In the genomic region with DNA sequence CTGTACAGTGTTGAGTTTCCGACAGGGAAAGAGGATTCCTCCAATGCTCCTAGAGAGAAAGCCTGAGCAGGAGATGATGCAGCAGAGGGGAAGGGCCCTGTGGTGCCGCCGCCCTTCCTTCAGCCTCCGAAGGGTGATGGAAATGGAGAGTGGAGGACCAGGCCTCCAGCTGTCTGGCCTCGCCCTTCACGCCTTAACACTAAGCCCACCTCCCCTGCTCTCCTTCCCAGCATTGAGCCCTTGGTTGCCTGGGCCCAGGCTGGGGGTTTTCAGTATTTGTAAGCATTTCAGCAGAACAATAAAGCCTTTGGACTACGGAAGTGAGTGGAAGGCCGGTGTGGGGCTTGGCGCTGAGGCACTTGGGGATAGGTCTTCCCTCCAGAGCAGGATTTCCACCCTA, we compare ENCODE assay signal across 30 cellular contexts. TPM values are rescaled to one million over a fixed set of nuclear protein-coding genes. Genes with fewer than 3 reads are reported as not detected.
A peak's percentile ranks its signal among the peaks of the same experiment; 100 is the strongest.
DNase-seq lines count a peak whose midpoint lies in the region; TF ChIP-seq lines count a peak whose summit lies in the region.
"Had no signal": no experiment of that assay in that cellular context is flagged by ENCODE, and none has a peak within 500 bp of the region (broad histone marks: within the 10 kb centered on the region; RNA-seq: fewer than 3 reads in every experiment).

No MANE protein-coding gene starts in this region.

- DNase-seq in MCF 10A (ENCODE audit: unreplicated experiment) (no peak), breast epithelium (ENCODE audit: low spot score in 2 of 2) (no peak), EL (no peak), ecto neural progenitor cell (ENCODE audit: low spot score) (no peak)
- DNase-seq in activated CD4-positive, alpha-beta T cell treated with anti-CD3 and anti-CD28 coated beads, Interleukin-2, amount 10 ng/mL, durations not matched to agents 24 days and 14 days = no peak
- DNase-seq: activated CD4-positive, alpha-beta T cell treated with anti-CD3 and anti-CD28 coated beads for 48 hours; activated CD8-positive, alpha-beta memory T cell treated with anti-CD3 and anti-CD28 coated beads for 24 hours; activated T-cell treated with anti-CD3 and anti-CD28 coated beads for 4 hours; Calu3; GDM1; left colon; NCI-H1048; NCI-H187; NCI-H446 treated with DMSO at 0.1 percent for 48 hours; NCI-H774; psoas muscle; stimulated activated CD4-positive, alpha-beta T cell treated with anti-CD3 and anti-CD28 coated beads, Interleukin-4, amount 100 ng/mL, for 4 hours; T1000; upper lobe of right lung had no signal

- BruUV-seq in MCF 10A (replicated peaks; lab: Mats Ljungman, UMichigan) = TSS peak; percentile 26

- no peak for TF ChIP-seq EP300 in neural cell (conservative IDR thresholded peaks at IDR 0.05; ENCODE audit: poor library complexity, severe bottlenecking)

- TF ChIP-seq CTCF in MCF 10A (IDR thresholded peaks at IDR 0.05; ENCODE audit: unreplicated experiment) (no peak), breast epithelium (IDR thresholded peaks at IDR 0.05) (no peak), neural cell (IDR thresholded peaks at IDR 0.05; ENCODE audit: poor library complexity, severe bottlenecking) (no peak)

- no peak overlapping the region for H3K27ac ChIP-seq in breast epithelium
- peak overlapping the region; percentile 32 for H3K27ac ChIP-seq in cingulate gyrus (ENCODE audit: low read depth, low read length)
- H3K27ac ChIP-seq in neural cell (ENCODE audit: low read length) = peak overlapping the region; percentile 94
- peak overlapping the region; percentile 49 for H3K27ac ChIP-seq in temporal lobe (ENCODE audit: low read depth, low read length)
- H3K27ac ChIP-seq: 22Rv1, psoas muscle, suprapubic skin, VCaP had no signal

- no peaks in the 10 kb centered on the region for H3K9me3 ChIP-seq in breast epithelium
- H3K9me3 ChIP-seq in neural cell (ENCODE audit: low read length) = no peaks in the 10 kb centered on the region
- H3K9me3 ChIP-seq: gastroesophageal sphincter, psoas muscle, suprapubic skin, upper lobe of right lung had no signal

- no peaks in the 10 kb centered on the region for H3F3A ChIP-seq in neural cell (ENCODE audit: insufficient read depth, low read length, poor library complexity, severe bottlenecking)

- no peak overlapping the region for H2AFZ ChIP-seq in neural cell (ENCODE audit: low read depth, low read length)

- POLR2A ChIA-PET in MCF 10A (lab: Yijun Ruan, JAX) = interaction anchor here (0.7 to 2.5 kb wide), 6 partner anchors 18 to 199 kb away, joined by 3 to 12 read pairs (median 4); no protein-coding TSS in a partner anchor

- H3K27me3 Mint-ChIP-seq in MCF 10A (ENCODE audit: insufficient read depth, unreplicated experiment) = no peaks in the 10 kb centered on the region
- no peaks in the 10 kb centered on the region for H3K27me3 Mint-ChIP-seq in activated CD4-positive, alpha-beta T cell treated with anti-CD3 and anti-CD28 coated beads, Interleukin-2, amount 10 ng/mL, durations not matched to agents 24 days and 14 days
- H3K27me3 Mint-ChIP-seq: activated naive CD8-positive, alpha-beta T cell had no signal

- H3K4me1 ChIP-seq in breast epithelium = peaks cover 4 to 7% of the 10 kb centered on the region in 2 donors

- TF ChIP-seq POLR2A in breast epithelium (IDR thresholded peaks at IDR 0.05) = no peak

- H3K27me3 ChIP-seq in breast epithelium (no peaks in the 10 kb centered on the region), neural cell (ENCODE audit: insufficient read depth, low read depth, low read length) (no peaks in the 10 kb centered on the region)
- H3K27me3 ChIP-seq: suprapubic skin, upper lobe of right lung had no signal

- H3K79me2 ChIP-seq in neural cell (replicated peaks; ENCODE audit: insufficient read depth, low read length) = no peaks in the 10 kb centered on the region

- no peaks in the 10 kb centered on the region for H3K36me3 ChIP-seq in breast epithelium
- peaks cover 10% of the 10 kb centered on the region for H3K36me3 ChIP-seq in neural cell (ENCODE audit: insufficient read depth, low read length)

- no peak overlapping the region for H3K4me3 Mint-ChIP-seq in MCF 10A (ENCODE audit: unreplicated experiment)
- H3K4me3 Mint-ChIP-seq in activated CD4-positive, alpha-beta T cell treated with anti-CD3 and anti-CD28 coated beads, Interleukin-2, amount 10 ng/mL, durations not matched to agents 24 days and 14 days = no peak overlapping the region
- H3K4me3 Mint-ChIP-seq: activated naive CD8-positive, alpha-beta T cell; CD14-positive monocyte had no signal

- peaks cover 33% of the 10 kb centered on the region for H3K36me3 Mint-ChIP-seq in MCF 10A (ENCODE audit: insufficient read depth, unreplicated experiment)
- no peaks in the 10 kb centered on the region for H3K36me3 Mint-ChIP-seq in activated CD4-positive, alpha-beta T cell treated with anti-CD3 and anti-CD28 coated beads, Interleukin-2, amount 10 ng/mL, durations not matched to agents 24 days and 14 days (ENCODE audit: low read depth)
- H3K36me3 Mint-ChIP-seq: activated naive CD8-positive, alpha-beta T cell; CD14-positive monocyte had no signal

- H3K9me2 ChIP-seq in neural cell (ENCODE audit: insufficient read depth, low read length) = no peaks in the 10 kb centered on the region

- peak overlapping the region; percentile 56 for H3K4me2 ChIP-seq in neural cell (ENCODE audit: low read length)

- no peaks in the 10 kb centered on the region for H4K20me1 ChIP-seq in neural cell (ENCODE audit: insufficient read depth)

- peak overlapping the region; percentile 65 for H3K9ac ChIP-seq in neural cell (ENCODE audit: low read length)

- CTCF ChIA-PET in MCF 10A (lab: Yijun Ruan, JAX) = interaction anchor here (0.6 to 4.0 kb wide), 13 partner anchors 11 to 459 kb away, joined by 3 to 38 read pairs (median 4); no protein-coding TSS in a partner anchor

- H3K4me3 ChIP-seq in breast epithelium (no peak overlapping the region), neural cell (ENCODE audit: low read length) (peak overlapping the region; percentile 55)
- H3K4me3 ChIP-seq: gastroesophageal sphincter, psoas muscle, suprapubic skin, upper lobe of right lung had no signal

- H3K4me1 Mint-ChIP-seq in MCF 10A (ENCODE audit: insufficient read depth, unreplicated experiment) = no peaks in the 10 kb centered on the region
- H3K4me1 Mint-ChIP-seq in activated CD4-positive, alpha-beta T cell treated with anti-CD3 and anti-CD28 coated beads, Interleukin-2, amount 10 ng/mL, durations not matched to agents 24 days and 14 days = peaks cover 5% of the 10 kb centered on the region

- no peaks in the 10 kb centered on the region for H3K9me3 Mint-ChIP-seq in MCF 10A (ENCODE audit: unreplicated experiment)
- no peaks in the 10 kb centered on the region for H3K9me3 Mint-ChIP-seq in activated CD4-positive, alpha-beta T cell treated with anti-CD3 and anti-CD28 coated beads, Interleukin-2, amount 10 ng/mL, durations not matched to agents 24 days and 14 days
- H3K9me3 Mint-ChIP-seq: CD14-positive monocyte had no signal

- intact Hi-C loops in MCF 10A (cut with micrococcal nuclease) (loop anchor here (5.0 kb wide), 1 partner anchor 510 kb away; no protein-coding TSS in a partner anchor), breast epithelium (cut with DNase I; ENCODE audit: low total_unique reads) (no loop called here)
- intact Hi-C loops in activated CD4-positive, alpha-beta T cell treated with anti-CD3 and anti-CD28 coated beads, Interleukin-2, amount 10 ng/mL, durations not matched to agents 24 days and 14 days (cut with micrococcal nuclease) = no loop called here

- no peak for TF ChIP-seq RAD21 in neural cell (conservative IDR thresholded peaks at IDR 0.05)

- H3K27ac Mint-ChIP-seq in MCF 10A (ENCODE audit: low read depth, unreplicated experiment) = no peak overlapping the region
- no peak overlapping the region for H3K27ac Mint-ChIP-seq in activated CD4-positive, alpha-beta T cell treated with anti-CD3 and anti-CD28 coated beads, Interleukin-2, amount 10 ng/mL, durations not matched to agents 24 days and 14 days
- H3K27ac Mint-ChIP-seq: activated naive CD8-positive, alpha-beta T cell had no signal

TF ChIP-seq in neural cell, 6 proteins besides CTCF, POLR2A, EP300 and RAD21:
- TF ChIP-seq, protein P1, sequence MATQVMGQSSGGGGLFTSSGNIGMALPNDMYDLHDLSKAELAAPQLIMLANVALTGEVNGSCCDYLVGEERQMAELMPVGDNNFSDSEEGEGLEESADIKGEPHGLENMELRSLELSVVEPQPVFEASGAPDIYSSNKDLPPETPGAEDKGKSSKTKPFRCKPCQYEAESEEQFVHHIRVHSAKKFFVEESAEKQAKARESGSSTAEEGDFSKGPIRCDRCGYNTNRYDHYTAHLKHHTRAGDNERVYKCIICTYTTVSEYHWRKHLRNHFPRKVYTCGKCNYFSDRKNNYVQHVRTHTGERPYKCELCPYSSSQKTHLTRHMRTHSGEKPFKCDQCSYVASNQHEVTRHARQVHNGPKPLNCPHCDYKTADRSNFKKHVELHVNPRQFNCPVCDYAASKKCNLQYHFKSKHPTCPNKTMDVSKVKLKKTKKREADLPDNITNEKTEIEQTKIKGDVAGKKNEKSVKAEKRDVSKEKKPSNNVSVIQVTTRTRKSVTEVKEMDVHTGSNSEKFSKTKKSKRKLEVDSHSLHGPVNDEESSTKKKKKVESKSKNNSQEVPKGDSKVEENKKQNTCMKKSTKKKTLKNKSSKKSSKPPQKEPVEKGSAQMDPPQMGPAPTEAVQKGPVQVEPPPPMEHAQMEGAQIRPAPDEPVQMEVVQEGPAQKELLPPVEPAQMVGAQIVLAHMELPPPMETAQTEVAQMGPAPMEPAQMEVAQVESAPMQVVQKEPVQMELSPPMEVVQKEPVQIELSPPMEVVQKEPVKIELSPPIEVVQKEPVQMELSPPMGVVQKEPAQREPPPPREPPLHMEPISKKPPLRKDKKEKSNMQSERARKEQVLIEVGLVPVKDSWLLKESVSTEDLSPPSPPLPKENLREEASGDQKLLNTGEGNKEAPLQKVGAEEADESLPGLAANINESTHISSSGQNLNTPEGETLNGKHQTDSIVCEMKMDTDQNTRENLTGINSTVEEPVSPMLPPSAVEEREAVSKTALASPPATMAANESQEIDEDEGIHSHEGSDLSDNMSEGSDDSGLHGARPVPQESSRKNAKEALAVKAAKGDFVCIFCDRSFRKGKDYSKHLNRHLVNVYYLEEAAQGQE (IDR thresholded peaks at IDR 0.05; ENCODE audit: borderline replicate concordance) = peak; percentile 2
- TF ChIP-seq SMC3 (conservative IDR thresholded peaks at IDR 0.05; ENCODE audit: poor library complexity) = no peak

RNA-seq across cellular contexts. Expression of a gene that starts 21.7 kb away (rescaled TPM):
- total RNA-seq in MCF 10A (2022) = not detected in 2 replicates
- total RNA-seq in breast epithelium = not detected
- polyA plus RNA-seq in neural cell = 0.12 TPM in 1 of 2 replicates, not detected in the other
- polyA minus RNA-seq in neural cell = not detected in 2 replicates
- not detected for total RNA-seq in temporal lobe
- total RNA-seq in activated CD4-positive, alpha-beta T cell treated with anti-CD3 and anti-CD28 coated beads, Interleukin-2, amount 10 ng/mL, durations not matched to agents 24 days and 14 days = not detected in 2 replicates
- total RNA-seq: astrocyte, fibroblast of lung, gastroesophageal sphincter, psoas muscle, suprapubic skin had no signal
- polyA plus RNA-seq: CD14-positive monocyte, fibroblast of lung had no signal

RNA-seq across cellular contexts. Expression of a gene that starts 50.3 kb away (rescaled TPM):
- 31.1 and 36.2 TPM in 2 replicates for total RNA-seq in MCF 10A (2022)
- total RNA-seq in breast epithelium = 100 to 1,000 TPM; 104 to 150 (median 109) TPM
- 114 and 149 TPM in 2 replicates for polyA plus RNA-seq in neural cell
- 146 and 166 TPM in 2 replicates for polyA minus RNA-seq in neural cell
- total RNA-seq in temporal lobe = 57.0 TPM
- total RNA-seq in activated CD4-positive, alpha-beta T cell treated with anti-CD3 and anti-CD28 coated beads, Interleukin-2, amount 10 ng/mL, durations not matched to agents 24 days and 14 days = 1.3 and 1.7 TPM in 2 replicates
- polyA plus RNA-seq: CD14-positive monocyte had no signal

Comparison
In these comparisons a context has a peak if more than half of its experiments do, and no peak if none do; other contexts are left out.
1. H3K27ac ChIP-seq: peak in cingulate gyrus (single experiment), neural cell (single experiment) and temporal lobe (single experiment); none in breast epithelium (0 of 2).
2. RNA of a gene that starts 50.3 kb away (total RNA-seq): 104 to 150 TPM in breast epithelium, 57.0 TPM in temporal lobe (single experiment) and 31.1 to 36.2 TPM in MCF 10A; 1.3 to 1.7 TPM in activated CD4-positive, alpha-beta T cell treated with anti-CD3 and anti-CD28 coated beads, Interleukin-2, amount 10 ng/mL, durations not matched to agents 24 days and 14 days; every median in the first group is over 10 times any median in the second.